1 cellular context compared by ENCODE assay signal in genomic region chr5:177325868-177326381, GRCh38.
A peak's percentile ranks its signal among the peaks of the same experiment; 100 is the strongest.
TF ChIP-seq lines count a peak whose summit lies in the region.

No MANE protein-coding gene starts in this region.

TF ChIP-seq in K562, 482 proteins besides CTCF, POLR2A, EP300 and RAD21:
- TF ChIP-seq RFX1 (IDR thresholded peaks at IDR 0.05) = peak; percentile 25; the same call in 1 of the 2 replicates
- no peak for TF ChIP-seq PHB (CRISPR knock-in tag; IDR thresholded peaks at IDR 0.05)
